In the genomic region with DNA sequence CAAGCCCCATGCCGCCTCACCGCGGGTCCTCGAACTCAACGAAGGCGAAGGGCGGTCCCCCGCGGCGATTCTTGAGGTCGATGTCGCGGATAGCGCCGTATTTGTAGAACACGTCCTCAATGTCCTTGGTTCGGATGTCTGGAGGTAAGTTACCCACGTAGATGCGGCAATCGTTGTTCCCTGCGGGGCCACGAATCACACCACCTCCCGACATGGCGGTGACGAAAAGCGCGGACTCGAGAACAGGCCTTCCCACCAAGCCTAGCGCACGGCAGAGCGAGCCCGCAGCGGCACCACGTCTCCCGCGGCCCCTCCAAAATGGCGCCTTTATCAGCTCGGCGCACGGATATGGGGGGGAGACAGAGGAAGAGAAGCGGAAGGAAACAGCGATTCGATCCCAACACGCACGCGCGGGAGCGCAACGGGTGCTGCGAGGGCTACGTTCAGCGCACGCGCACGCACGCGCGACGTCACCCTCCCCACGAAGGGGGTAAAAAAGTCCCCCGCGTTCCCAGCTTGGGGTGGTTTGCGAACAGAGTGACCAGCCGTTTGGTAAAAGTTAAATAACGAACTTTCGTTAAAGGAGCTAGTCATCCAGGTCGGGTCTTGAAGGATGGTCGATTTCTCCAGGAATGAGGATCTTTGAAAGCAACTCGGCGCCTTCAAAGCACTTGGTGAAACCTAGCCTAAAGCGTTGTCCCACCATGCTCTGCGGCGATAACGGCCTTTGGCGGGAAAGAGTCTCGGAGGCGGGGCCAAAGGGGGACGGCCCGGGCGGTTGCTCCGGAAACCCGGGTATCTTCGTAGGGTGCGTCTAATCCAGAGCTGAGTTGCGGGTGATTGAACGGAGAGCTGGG, we compare ENCODE assay signal across 8 cellular contexts. TPM values are rescaled to one million over a fixed set of nuclear protein-coding genes. Genes with fewer than 3 reads are reported as not detected.
DNase-seq lines count a peak whose midpoint lies in the region; ATAC-seq and TF ChIP-seq lines count a peak whose summit lies in the region.

A gene with protein sequence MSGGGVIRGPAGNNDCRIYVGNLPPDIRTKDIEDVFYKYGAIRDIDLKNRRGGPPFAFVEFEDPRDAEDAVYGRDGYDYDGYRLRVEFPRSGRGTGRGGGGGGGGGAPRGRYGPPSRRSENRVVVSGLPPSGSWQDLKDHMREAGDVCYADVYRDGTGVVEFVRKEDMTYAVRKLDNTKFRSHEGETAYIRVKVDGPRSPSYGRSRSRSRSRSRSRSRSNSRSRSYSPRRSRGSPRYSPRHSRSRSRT (minus strand): TSS at position 323 of the 857 bp plus-strand sequence. CDS start 109 bp downstream, at position 214.

- H3K36me3 Mint-ChIP-seq in activated T-helper 2 cell treated with anti-CD3 and anti-CD28 coated beads, Interferon-gamma antibody, Interleukin-2, Interleukin-4, amounts not matched to agents 10 μg/mL and 5 μg/mL and 100 μg/mL, durations not matched to agents 14 hours and 24 hours and 36 hours (ENCODE audit: low read depth) = peaks cover 67% of the 10 kb centered on the region
- H3K36me3 Mint-ChIP-seq in natural killer cell treated with Interleukin-12 subunit alpha and Interleukin-12 subunit beta and Interleukin-15 and Interleukin-18, amount 100 ng/mL, for 72 hours = peaks cover 44% of the 10 kb centered on the region

- no peaks in the 10 kb centered on the region for H3K9me3 ChIP-seq in RWPE2 (ENCODE audit: severe bottlenecking)

- peak within 1 kb of the TSS; percentile 94 for H3K4me3 Mint-ChIP-seq in activated T-helper 2 cell treated with anti-CD3 and anti-CD28 coated beads, Interferon-gamma antibody, Interleukin-2, Interleukin-4, amounts not matched to agents 10 μg/mL and 5 μg/mL and 100 μg/mL, durations not matched to agents 14 hours and 24 hours and 36 hours (ENCODE audit: low read depth)
- peak within 1 kb of the TSS; percentile 100 for H3K4me3 Mint-ChIP-seq in natural killer cell treated with Interleukin-12 subunit alpha and Interleukin-12 subunit beta and Interleukin-15 and Interleukin-18, amount 100 ng/mL, for 72 hours

- H3K27ac Mint-ChIP-seq in activated T-helper 2 cell treated with anti-CD3 and anti-CD28 coated beads, Interferon-gamma antibody, Interleukin-2, Interleukin-4, amounts not matched to agents 10 μg/mL and 5 μg/mL and 100 μg/mL, durations not matched to agents 14 hours and 24 hours and 36 hours = peak within 1 kb of the TSS; percentile 99
- peak within 1 kb of the TSS; percentile 100 for H3K27ac Mint-ChIP-seq in natural killer cell treated with Interleukin-12 subunit alpha and Interleukin-12 subunit beta and Interleukin-15 and Interleukin-18, amount 100 ng/mL, for 72 hours

- H3K4me1 Mint-ChIP-seq in activated T-helper 2 cell treated with anti-CD3 and anti-CD28 coated beads, Interferon-gamma antibody, Interleukin-2, Interleukin-4, amounts not matched to agents 10 μg/mL and 5 μg/mL and 100 μg/mL, durations not matched to agents 14 hours and 24 hours and 36 hours (ENCODE audit: low read depth) = peaks cover 42% of the 10 kb centered on the region
- H3K4me1 Mint-ChIP-seq in natural killer cell treated with Interleukin-12 subunit alpha and Interleukin-12 subunit beta and Interleukin-15 and Interleukin-18, amount 100 ng/mL, for 72 hours (ENCODE audit: low read depth in 2 of 2) = peaks cover 42 to 59% of the 10 kb centered on the region in 2 donors

- H3K36me3 ChIP-seq in RWPE2 (ENCODE audit: low read depth) = peaks cover 46% of the 10 kb centered on the region

- no peak for TF ChIP-seq CTCF in RWPE2 (IDR thresholded peaks at IDR 0.05; ENCODE audit: poor library complexity, severe bottlenecking)

- peak; percentile 97 for DNase-seq in EH (ENCODE audit: low read depth)
- peak; percentile 99 for DNase-seq in H4 (ENCODE audit: low spot score)
- DNase-seq in LoVo (ENCODE audit: low spot score) = peak; percentile 97
- DNase-seq in RWPE2 (ENCODE audit: low spot score) = peak; percentile 98
- DNase-seq in activated T-helper 2 cell treated with anti-CD3 and anti-CD28 coated beads, Interferon-gamma antibody, Interleukin-2, Interleukin-4, amounts not matched to agents 10 μg/mL and 5 μg/mL and 100 μg/mL, durations not matched to agents 14 hours and 24 hours and 36 hours (ENCODE audit: low spot score) = peak; percentile 97
- DNase-seq in fibroblast of peridontal ligament (ENCODE audit: extremely low read depth) = peak; percentile 98
- DNase-seq in natural killer cell treated with Interleukin-12 subunit alpha and Interleukin-12 subunit beta and Interleukin-15 and Interleukin-18, amount 100 ng/mL, for 72 hours (ENCODE audit: low spot score) = peak; percentile 97
- peak; percentile 98 for DNase-seq in stimulated activated naive CD8-positive, alpha-beta T cell treated with anti-CD3 and anti-CD28 coated beads, Interleukin-15, Interleukin-2, amounts not matched to agents 100 U/mL and 50 U/mL, for 24 hours

- intact Hi-C loops in activated T-helper 2 cell treated with anti-CD3 and anti-CD28 coated beads, Interferon-gamma antibody, Interleukin-2, Interleukin-4, amounts not matched to agents 10 μg/mL and 5 μg/mL and 100 μg/mL, durations not matched to agents 14 hours and 24 hours and 36 hours (cut with micrococcal nuclease) = loop anchor here (1.0 to 10.0 kb wide), 5 partner anchors 19 to 1030 kb away; partner anchors contain the start of genes AKAP1, SCPEP1 and VEZF1

- no peaks in the 10 kb centered on the region for H3K9me3 Mint-ChIP-seq in activated T-helper 2 cell treated with anti-CD3 and anti-CD28 coated beads, Interferon-gamma antibody, Interleukin-2, Interleukin-4, amounts not matched to agents 10 μg/mL and 5 μg/mL and 100 μg/mL, durations not matched to agents 14 hours and 24 hours and 36 hours
- no peaks in the 10 kb centered on the region for H3K9me3 Mint-ChIP-seq in natural killer cell treated with Interleukin-12 subunit alpha and Interleukin-12 subunit beta and Interleukin-15 and Interleukin-18, amount 100 ng/mL, for 72 hours

- peak; percentile 87 for ATAC-seq in RWPE2 (ENCODE audit: low read depth)
- ATAC-seq in natural killer cell treated with Interleukin-12 subunit alpha and Interleukin-12 subunit beta and Interleukin-15 and Interleukin-18, amount 100 ng/mL, for 72 hours = peak; percentile 93 to 95
- ATAC-seq in stimulated activated naive CD8-positive, alpha-beta T cell treated with anti-CD3 and anti-CD28 coated beads, Interleukin-15, Interleukin-2, amounts not matched to agents 100 U/mL and 50 U/mL, for 24 hours = peak; percentile 92

- H3K4me1 ChIP-seq in RWPE2 (ENCODE audit: insufficient read depth, poor library complexity, severe bottlenecking) = peaks cover 30% of the 10 kb centered on the region

- H3K27me3 Mint-ChIP-seq in activated T-helper 2 cell treated with anti-CD3 and anti-CD28 coated beads, Interferon-gamma antibody, Interleukin-2, Interleukin-4, amounts not matched to agents 10 μg/mL and 5 μg/mL and 100 μg/mL, durations not matched to agents 14 hours and 24 hours and 36 hours (ENCODE audit: low read depth) = no peaks in the 10 kb centered on the region
- H3K27me3 Mint-ChIP-seq in natural killer cell treated with Interleukin-12 subunit alpha and Interleukin-12 subunit beta and Interleukin-15 and Interleukin-18, amount 100 ng/mL, for 72 hours = no peaks in the 10 kb centered on the region

- H3K4me3 ChIP-seq in RWPE2 (ENCODE audit: severe bottlenecking) = peak within 1 kb of the TSS; percentile 81

- H3K27me3 ChIP-seq in RWPE2 (ENCODE audit: insufficient read depth, poor library complexity, severe bottlenecking) = no peaks in the 10 kb centered on the region

- peak within 1 kb of the TSS; percentile 82 for H3K27ac ChIP-seq in RWPE2 (ENCODE audit: poor library complexity, severe bottlenecking)

RNA-seq across cellular contexts. Expression of the gene that starts here (rescaled TPM):
- total RNA-seq in H4 (2014; rRNA removed; shearing (Covaris generic)) = 432 and 491 TPM in 2 replicates
- total RNA-seq in activated T-helper 2 cell treated with anti-CD3 and anti-CD28 coated beads, Interferon-gamma antibody, Interleukin-2, Interleukin-4, amounts not matched to agents 10 μg/mL and 5 μg/mL and 100 μg/mL, durations not matched to agents 14 hours and 24 hours and 36 hours = 448 and 450 TPM in 2 replicates
- 100 to 1,000 TPM; 327 to 426 TPM for total RNA-seq in natural killer cell treated with Interleukin-12 subunit alpha and Interleukin-12 subunit beta and Interleukin-15 and Interleukin-18, amount 100 ng/mL, for 72 hours

Comparison
In these comparisons a context has a peak if more than half of its experiments do, and no peak if none do; other contexts are left out.
1. Peak in every context shown above with its lines: DNase-seq, ATAC-seq, H3K4me3 ChIP-seq and H3K27ac ChIP-seq.